13 cellular contexts compared by ENCODE assay signal in the genomic region with DNA sequence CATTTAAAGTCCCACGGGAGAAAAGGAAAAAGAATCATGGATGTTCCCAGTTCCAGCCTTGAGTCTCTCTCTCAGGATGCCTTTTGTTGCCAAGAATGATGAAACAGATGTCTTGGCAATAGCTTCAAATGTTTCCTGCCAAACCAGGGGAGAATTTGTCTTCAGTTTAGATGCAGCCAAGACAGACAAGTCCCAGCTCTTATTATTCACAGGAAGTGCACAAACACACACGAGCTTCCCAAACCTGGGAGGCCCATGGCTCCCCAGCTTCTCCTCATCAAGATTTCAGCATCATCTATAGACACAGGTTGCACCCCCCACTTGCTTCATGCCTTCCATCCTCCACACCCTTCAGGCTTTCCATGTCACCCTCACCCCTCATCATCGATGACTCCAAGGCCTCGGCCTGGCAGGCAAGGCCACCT. TPM values are rescaled to one million over a fixed set of nuclear protein-coding genes. Genes with fewer than 3 reads are reported as not detected.
DNase-seq lines count a peak whose midpoint lies in the region; ATAC-seq, FAIRE-seq and TF ChIP-seq lines count a peak whose summit lies in the region.
"Had no signal": no experiment of that assay in that cellular context is flagged by ENCODE, and none has a peak within 500 bp of the region (broad histone marks: within the 10 kb centered on the region; RNA-seq: fewer than 3 reads in every experiment).

No MANE protein-coding gene starts in this region.

- H3K9ac ChIP-seq in kidney (ENCODE audit: low read length in 2 of 2) (no peak overlapping the region), skeletal muscle tissue (ENCODE audit: low read depth in 1 of 3, low read length in 3 of 3) (no peak overlapping the region)

- intact Hi-C loops in kidney (cut with DNase I) = no loop called here

- H3K36me3 ChIP-seq in kidney (ENCODE audit: control insufficient read depth in 1 of 2, insufficient read depth in 2 of 2, low read length in 2 of 2) (no peaks in the 10 kb centered on the region), skeletal muscle tissue (ENCODE audit: control insufficient read depth in 3 of 3, insufficient read depth in 3 of 3, low read length in 3 of 3) (no peaks in the 10 kb centered on the region)
- H3K36me3 ChIP-seq: thoracic aorta had no signal

- H3K4me3 ChIP-seq in kidney (ENCODE audit: low read length in 2 of 2) (no peak overlapping the region), skeletal muscle tissue (ENCODE audit: low read length in 3 of 3) (no peak overlapping the region)
- H3K4me3 ChIP-seq: K562, thoracic aorta had no signal

- H3K9me3 ChIP-seq in kidney (ENCODE audit: control insufficient read depth in 1 of 2, low read length in 2 of 2) (peaks cover 0 to 3% of the 10 kb centered on the region in 2 donors), skeletal muscle tissue (ENCODE audit: control insufficient read depth in 3 of 3, low read length in 3 of 3) (peaks cover 0 to 3% (median 0%) of the 10 kb centered on the region in 3 donors)
- H3K9me3 ChIP-seq: thoracic aorta had no signal

- FAIRE-seq in kidney (lab: Jason Lieb, UNC) = no peak
- FAIRE-seq: K562, small intestine had no signal

- DNase-seq in HT1080 (ENCODE audit: low read depth) (peak; percentile 43), cerebellar cortex (ENCODE audit: low spot score) (peak; percentile 49), kidney (peak; percentile 22), NCI-H2081 treated with DMSO at 0.1 percent for 48 hours (lab: John Stamatoyannopoulos, UW) (no peak), NOMO-1 (lab: John Stamatoyannopoulos, UW; ENCODE audit: unreplicated experiment in 2 of 2) (no peak)
- DNase-seq in stimulated activated CD4-positive, alpha-beta T cell treated with anti-CD3 and anti-CD28 coated beads, Interleukin-4, amount 100 ng/mL, for 24 hours = no peak
- DNase-seq: activated B cell treated with CpG ODN at 0.5 μM for 24 hours, DMS53, small intestine had no signal

- H3K27ac ChIP-seq in kidney (ENCODE audit: low read depth in 2 of 2, low read length in 2 of 2) (peak overlapping the region; percentile 47 to 56), skeletal muscle tissue (ENCODE audit: low read depth, low read length) (peak overlapping the region; percentile 54)
- H3K27ac ChIP-seq: thoracic aorta had no signal

- H3K27me3 ChIP-seq in skeletal muscle tissue (ENCODE audit: control insufficient read depth in 3 of 3, insufficient read depth in 3 of 3, low read length in 3 of 3) = no peaks in the 10 kb centered on the region

- ATAC-seq in GM21381 (IDR thresholded peaks at IDR 0.05; ENCODE audit: unreplicated experiment) = no peak

- TF ChIP-seq CTCF in kidney (IDR thresholded peaks at IDR 0.05; ENCODE audit: borderline replicate concordance, extremely low read depth, insufficient read depth) = no peak

- H3K4me1 ChIP-seq in kidney (ENCODE audit: control insufficient read depth in 1 of 2, insufficient read depth in 1 of 2, low read depth in 1 of 2, low read length in 2 of 2) (peaks cover 8 to 20% of the 10 kb centered on the region in 2 donors), skeletal muscle tissue (ENCODE audit: control insufficient read depth in 3 of 3, insufficient read depth in 3 of 3, low read length in 3 of 3) (peaks cover 27 to 29% (median 28%) of the 10 kb centered on the region in 3 donors)

RNA-seq across cellular contexts. Expression of gene HS1BP3, which starts 45.9 kb away (rescaled TPM):
- total RNA-seq in HT1080 (2014; rRNA removed; shearing (Covaris generic)) = 18.4 and 21.9 TPM in 2 replicates
- 17.5 and 18.9 TPM in 2 replicates for polyA plus RNA-seq in HT1080 (2015; cell fraction: cytosol; rRNA removed)
- polyA plus RNA-seq in HT1080 (2015; cell fraction: nucleus; rRNA removed) = 23.3 and 24.1 TPM in 2 replicates
- total RNA-seq in kidney = 35.5 TPM
- polyA plus RNA-seq in kidney (ENCODE audit: insufficient read depth, low read depth, low replicate concordance) = 37.5 TPM
- total RNA-seq in skeletal muscle tissue = 10.4 TPM

Comparison
In these comparisons a context has a peak if more than half of its experiments do, and no peak if none do; other contexts are left out.
1. DNase-seq: peak in HT1080 (single experiment), cerebellar cortex (single experiment) and kidney (single experiment); none in NCI-H2081 treated with DMSO at 0.1 percent for 48 hours (single experiment), NOMO-1 (0 of 2) and stimulated activated CD4-positive, alpha-beta T cell treated with anti-CD3 and anti-CD28 coated beads, Interleukin-4, amount 100 ng/mL, for 24 hours (single experiment).